1 cellular context compared by ENCODE assay signal in the genomic region with DNA sequence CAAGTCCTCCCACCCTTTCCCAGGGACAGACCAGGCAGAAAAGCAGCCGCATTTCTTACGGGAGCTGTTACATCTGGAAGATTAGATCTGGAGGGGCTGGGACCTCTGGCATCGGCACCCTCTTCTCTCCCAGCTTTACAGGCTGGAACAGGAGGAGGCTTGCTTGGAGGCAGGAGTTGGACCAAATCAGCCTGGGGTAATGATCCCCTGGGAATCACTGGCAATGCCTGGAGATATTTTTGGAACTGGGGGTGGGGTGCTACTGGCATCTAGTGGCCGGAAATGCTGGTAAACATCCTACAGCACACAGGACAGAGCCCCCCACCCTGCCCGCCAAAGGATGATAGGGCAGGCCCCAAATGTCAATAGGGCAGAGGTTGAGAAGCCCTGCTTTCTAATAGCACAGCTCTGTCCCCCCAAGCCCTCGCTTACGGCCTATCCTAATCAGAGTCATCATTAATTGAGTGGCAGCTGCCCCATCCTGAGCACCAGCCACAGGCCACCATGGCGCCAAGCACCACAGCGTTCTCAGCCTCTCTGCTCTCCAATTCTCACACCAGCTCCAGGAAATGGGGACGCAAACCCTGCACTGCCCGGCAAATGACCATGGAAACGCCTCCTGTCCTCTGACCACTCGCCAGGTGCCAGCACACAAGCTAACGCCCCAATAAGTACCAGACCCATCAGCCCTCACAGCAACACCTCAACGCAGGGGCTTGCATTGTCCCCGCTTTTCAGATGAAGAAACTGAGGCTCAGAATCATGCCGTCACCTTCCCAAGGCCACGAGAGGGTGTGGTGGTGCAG.
TF ChIP-seq lines count a peak whose summit lies in the region.

No MANE protein-coding gene starts in this region.

TF ChIP-seq in WTC11, 78 proteins besides CTCF, POLR2A, EP300 and RAD21 (continued from another document):
- TF ChIP-seq E2F1 (CRISPR knock-in tag; IDR thresholded peaks at IDR 0.05) (no peak), RELA (CRISPR knock-in tag; IDR thresholded peaks at IDR 0.05; ENCODE audit: borderline replicate concordance) (no peak), NFATC4 (CRISPR knock-in tag; IDR thresholded peaks at IDR 0.05) (no peak), JAZF1 (CRISPR knock-in tag; IDR thresholded peaks at IDR 0.05) (no peak), ZNF671 (CRISPR knock-in tag; IDR thresholded peaks at IDR 0.05) (no peak), IRF1 (CRISPR knock-in tag; IDR thresholded peaks at IDR 0.05) (no peak), FOXP4 (CRISPR knock-in tag; IDR thresholded peaks at IDR 0.05) (no peak)
- TF ChIP-seq, protein P1, sequence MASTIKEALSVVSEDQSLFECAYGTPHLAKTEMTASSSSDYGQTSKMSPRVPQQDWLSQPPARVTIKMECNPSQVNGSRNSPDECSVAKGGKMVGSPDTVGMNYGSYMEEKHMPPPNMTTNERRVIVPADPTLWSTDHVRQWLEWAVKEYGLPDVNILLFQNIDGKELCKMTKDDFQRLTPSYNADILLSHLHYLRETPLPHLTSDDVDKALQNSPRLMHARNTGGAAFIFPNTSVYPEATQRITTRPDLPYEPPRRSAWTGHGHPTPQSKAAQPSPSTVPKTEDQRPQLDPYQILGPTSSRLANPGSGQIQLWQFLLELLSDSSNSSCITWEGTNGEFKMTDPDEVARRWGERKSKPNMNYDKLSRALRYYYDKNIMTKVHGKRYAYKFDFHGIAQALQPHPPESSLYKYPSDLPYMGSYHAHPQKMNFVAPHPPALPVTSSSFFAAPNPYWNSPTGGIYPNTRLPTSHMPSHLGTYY (CRISPR knock-in tag; IDR thresholded peaks at IDR 0.05): no peak
